1 cellular context compared by ENCODE assay signal in genomic region chr9:97982719-97983523, GRCh38.
TF ChIP-seq lines count a peak whose summit lies in the region.

Gene ANP32B, plus strand, starts transcription at chr9:97983341. Its CDS starts 215 bp downstream, at chr9:97983556.

TF ChIP-seq in HepG2, 621 proteins besides CTCF, POLR2A, EP300 and RAD21 (continued from another document):
- TF ChIP-seq ZNF281 (CRISPR knock-in tag; IDR thresholded peaks at IDR 0.05; ENCODE audit: borderline replicate concordance) (peak; percentile 64; the same call in 1 of the 2 replicates), NFATC3 (CRISPR knock-in tag; IDR thresholded peaks at IDR 0.05) (0 out of 2 replicates have a peak, but pooled peaks have one; percentile 32), ZNF501 (CRISPR knock-in tag; IDR thresholded peaks at IDR 0.05) (0 out of 2 replicates have a peak, but pooled peaks have one; percentile 17), ZBTB26 (CRISPR knock-in tag; IDR thresholded peaks at IDR 0.05; ENCODE audit: borderline replicate concordance) (no peak), HOXA5 (CRISPR knock-in tag; IDR thresholded peaks at IDR 0.05) (peak; percentile 46), E2F5 (CRISPR knock-in tag; conservative IDR thresholded peaks at IDR 0.05) (0 out of 2 replicates have a peak, but pooled peaks have one; percentile 61), ZNF564 (CRISPR knock-in tag; IDR thresholded peaks at IDR 0.05) (no peak; the same call in 1 of the 2 replicates), KAT8 (CRISPR knock-in tag; IDR thresholded peaks at IDR 0.05) (peak; percentile 40; the same call in 1 of the 2 replicates), GMEB1 (CRISPR knock-in tag; IDR thresholded peaks at IDR 0.05; ENCODE audit: borderline replicate concordance) (peak; percentile 52), REL (CRISPR knock-in tag; conservative IDR thresholded peaks at IDR 0.05) (peak; percentile 77; the same call in 1 of the 2 replicates), ZMYM4 (CRISPR knock-in tag; IDR thresholded peaks at IDR 0.05) (peak; percentile 4; the same call in 1 of the 2 replicates), ZNF781 (CRISPR knock-in tag; IDR thresholded peaks at IDR 0.05; ENCODE audit: borderline replicate concordance, not compliant biosample characterization) (peak; percentile 80), POLR2AphosphoS5 (IDR thresholded peaks at IDR 0.05; ENCODE audit: low read depth, low read length) (peak; percentile 50), TSC22D2 (CRISPR knock-in tag; IDR thresholded peaks at IDR 0.05; ENCODE audit: borderline replicate concordance) (0 out of 2 replicates have a peak, but pooled peaks have one; percentile 36), JUNB (CRISPR knock-in tag; IDR thresholded peaks at IDR 0.05; ENCODE audit: borderline replicate concordance) (no peak), ELF3 (CRISPR knock-in tag; IDR thresholded peaks at IDR 0.05) (peak; percentile 29), ZFP91 (CRISPR knock-in tag; IDR thresholded peaks at IDR 0.05; ENCODE audit: borderline replicate concordance) (peak; percentile 48; the same call in 1 of the 2 replicates), NCOA2 (CRISPR knock-in tag; IDR thresholded peaks at IDR 0.05) (0 out of 2 replicates have a peak, but pooled peaks have one; percentile 37), IKZF5 (CRISPR knock-in tag; IDR thresholded peaks at IDR 0.05) (peak; percentile 43; the same call in 1 of the 2 replicates), ZNF350 (CRISPR knock-in tag; IDR thresholded peaks at IDR 0.05; ENCODE audit: borderline replicate concordance, low read depth) (peak; percentile 50; the same call in 1 of the 2 replicates), KDM5B (CRISPR knock-in tag; IDR thresholded peaks at IDR 0.05; ENCODE audit: borderline replicate concordance) (peak; percentile 53; the same call in 1 of the 2 replicates), REPIN1 (CRISPR knock-in tag; IDR thresholded peaks at IDR 0.05; ENCODE audit: borderline replicate concordance, low read depth) (0 out of 2 replicates have a peak, but pooled peaks have one; percentile 33), ZNF512B (CRISPR knock-in tag; IDR thresholded peaks at IDR 0.05; ENCODE audit: borderline replicate concordance) (no peak), MLXIP (CRISPR knock-in tag; IDR thresholded peaks at IDR 0.05; ENCODE audit: borderline replicate concordance) (0 out of 2 replicates have a peak, but pooled peaks have one; percentile 32), NRL (CRISPR knock-in tag; IDR thresholded peaks at IDR 0.05; ENCODE audit: borderline replicate concordance) (peak; percentile 79; the same call in 1 of the 2 replicates), SKI (IDR thresholded peaks at IDR 0.05; ENCODE audit: partially characterized antibody) (peak; percentile 24), YEATS2 (CRISPR knock-in tag; IDR thresholded peaks at IDR 0.05; ENCODE audit: borderline replicate concordance) (0 out of 2 replicates have a peak, but pooled peaks have one; percentile 18), ZNF354B (CRISPR knock-in tag; IDR thresholded peaks at IDR 0.05) (0 out of 2 replicates have a peak, but pooled peaks have one; percentile 17)
